In genomic region chr6:1575213-1576041, GRCh38 we compare ENCODE assay signal across 13 cellular contexts. TPM values are rescaled to one million over a fixed set of nuclear protein-coding genes. Genes with fewer than 3 reads are reported as not detected.
DNase-seq lines count a peak whose midpoint lies in the region; ATAC-seq, FAIRE-seq and TF ChIP-seq lines count a peak whose summit lies in the region.
"Had no signal": no experiment of that assay in that cellular context is flagged by ENCODE, and none has a peak within 500 bp of the region (broad histone marks: within the 10 kb centered on the region; RNA-seq: fewer than 3 reads in every experiment).

No MANE protein-coding gene starts in this region.

- H3K36me3 Mint-ChIP-seq in astrocyte (ENCODE audit: low read depth, unreplicated experiment) (no peaks in the 10 kb centered on the region), Calu3 (ENCODE audit: insufficient read depth, unreplicated experiment) (no peaks in the 10 kb centered on the region)
- peaks cover 6 to 12% of the 10 kb centered on the region in 2 donors for H3K36me3 Mint-ChIP-seq in activated T-cell treated with anti-CD3 and anti-CD28 coated beads, Interleukin-2, amount 50 U/mL, for 72 hours (ENCODE audit: insufficient read depth in 2 of 2)
- H3K36me3 Mint-ChIP-seq: stimulated activated effector memory CD8-positive, alpha-beta T cell treated with anti-CD3 and anti-CD28 coated beads, Interleukin-12 subunit alpha, Interleukin-12 subunit beta, amount 100 ng/mL, for 72 hours had no signal

- no peak overlapping the region for H3K4me3 Mint-ChIP-seq in astrocyte (ENCODE audit: unreplicated experiment)
- H3K4me3 Mint-ChIP-seq in activated T-cell treated with anti-CD3 and anti-CD28 coated beads, Interleukin-2, amount 50 U/mL, for 72 hours, result no peak overlapping the region
- H3K4me3 Mint-ChIP-seq in Calu3 (ENCODE audit: low read depth, unreplicated experiment), result no peak overlapping the region
- H3K4me3 Mint-ChIP-seq: activated naive CD4-positive, alpha-beta T cell treated with anti-CD3 and anti-CD28 coated beads, Interleukin-2, amount 50 U/mL, for 24 hours; stimulated activated effector memory CD8-positive, alpha-beta T cell treated with anti-CD3 and anti-CD28 coated beads, Interleukin-12 subunit alpha, Interleukin-12 subunit beta, amount 100 ng/mL, for 72 hours had no signal

- H4K20me1 ChIP-seq in astrocyte (ENCODE audit: insufficient read depth, low read length), result no peaks in the 10 kb centered on the region

- H3K27me3 Mint-ChIP-seq in astrocyte (ENCODE audit: low read depth, unreplicated experiment) (peaks cover 13% of the 10 kb centered on the region), Calu3 (ENCODE audit: unreplicated experiment) (peaks cover 40% of the 10 kb centered on the region)
- peaks cover 10% of the 10 kb centered on the region for H3K27me3 Mint-ChIP-seq in activated T-cell treated with anti-CD3 and anti-CD28 coated beads, Interleukin-2, amount 50 U/mL, for 72 hours (ENCODE audit: low read depth)

- H3K9ac ChIP-seq in astrocyte (ENCODE audit: low read length), result peak overlapping the region; percentile 9
- H3K9ac ChIP-seq: parathyroid adenoma had no signal

- H3K27me3 ChIP-seq in astrocyte (ENCODE audit: insufficient read depth, low read length) (no peaks in the 10 kb centered on the region), right cardiac atrium (ENCODE audit: control insufficient read depth, insufficient read depth) (no peaks in the 10 kb centered on the region)

- peak overlapping the region; percentile 65 for H2AFZ ChIP-seq in astrocyte (ENCODE audit: low read depth, low read length)
- H2AFZ ChIP-seq: parathyroid adenoma had no signal

- peaks cover 36% of the 10 kb centered on the region for H3K4me1 Mint-ChIP-seq in astrocyte (ENCODE audit: low read depth, unreplicated experiment)
- no peaks in the 10 kb centered on the region for H3K4me1 Mint-ChIP-seq in activated T-cell treated with anti-CD3 and anti-CD28 coated beads, Interleukin-2, amount 50 U/mL, for 72 hours (ENCODE audit: low read depth)
- H3K4me1 Mint-ChIP-seq in Calu3 (ENCODE audit: low read depth, unreplicated experiment), result no peaks in the 10 kb centered on the region
- H3K4me1 Mint-ChIP-seq: activated naive CD4-positive, alpha-beta T cell treated with anti-CD3 and anti-CD28 coated beads, Interleukin-2, amount 50 U/mL, for 24 hours; stimulated activated effector memory CD8-positive, alpha-beta T cell treated with anti-CD3 and anti-CD28 coated beads, Interleukin-12 subunit alpha, Interleukin-12 subunit beta, amount 100 ng/mL, for 72 hours had no signal

- peak overlapping the region; percentile 83 for H3K27ac Mint-ChIP-seq in astrocyte (ENCODE audit: unreplicated experiment)
- H3K27ac Mint-ChIP-seq in activated T-cell treated with anti-CD3 and anti-CD28 coated beads, Interleukin-2, amount 50 U/mL, for 72 hours, result no peak overlapping the region
- no peak overlapping the region for H3K27ac Mint-ChIP-seq in Calu3 (ENCODE audit: unreplicated experiment)
- H3K27ac Mint-ChIP-seq: activated naive CD4-positive, alpha-beta T cell treated with anti-CD3 and anti-CD28 coated beads, Interleukin-2, amount 50 U/mL, for 24 hours; stimulated activated effector memory CD8-positive, alpha-beta T cell treated with anti-CD3 and anti-CD28 coated beads, Interleukin-12 subunit alpha, Interleukin-12 subunit beta, amount 100 ng/mL, for 72 hours had no signal

- WGBS in right cardiac atrium, result 35% methylated on average over 16 of the region's 16 CpGs

- no peaks in the 10 kb centered on the region for H3K79me2 ChIP-seq in astrocyte (ENCODE audit: insufficient read depth, low read length)
- H3K79me2 ChIP-seq: parathyroid adenoma had no signal

- TF ChIP-seq CTCF in astrocyte (IDR thresholded peaks at IDR 0.05; ENCODE audit: insufficient read depth, low read depth, low read length) (no peak), Calu3 (IDR thresholded peaks at IDR 0.05; ENCODE audit: unreplicated experiment) (no peak)

- ATAC-seq in GM18867 (IDR thresholded peaks at IDR 0.05; ENCODE audit: unreplicated experiment) (peak; percentile 59), right cardiac atrium (peak; percentile 62 to 72)
- no peak for ATAC-seq in activated T-cell treated with anti-CD3 and anti-CD28 coated beads, Interleukin-2, amount 50 U/mL, for 72 hours (replicated peaks in 1 of 2)
- ATAC-seq: stimulated activated effector memory CD8-positive, alpha-beta T cell treated with anti-CD3 and anti-CD28 coated beads, Interleukin-12 subunit alpha, Interleukin-12 subunit beta, amount 100 ng/mL, for 72 hours had no signal

- H3K4me2 ChIP-seq in astrocyte (ENCODE audit: low read length), result peak overlapping the region; percentile 73

- H3K4me1 ChIP-seq in astrocyte (ENCODE audit: insufficient read depth, low read length) (peaks cover 6% of the 10 kb centered on the region), right cardiac atrium (ENCODE audit: control insufficient read depth, insufficient read depth, low read length) (peaks cover 1% of the 10 kb centered on the region)
- H3K4me1 ChIP-seq: parathyroid adenoma had no signal

- FAIRE-seq in astrocyte (lab: Jason Lieb, UNC), result no peak

- peaks cover 15% of the 10 kb centered on the region for H3K9me3 Mint-ChIP-seq in astrocyte (ENCODE audit: unreplicated experiment)
- peaks cover 11 to 13% of the 10 kb centered on the region in 2 donors for H3K9me3 Mint-ChIP-seq in activated T-cell treated with anti-CD3 and anti-CD28 coated beads, Interleukin-2, amount 50 U/mL, for 72 hours
- peaks cover 3% of the 10 kb centered on the region for H3K9me3 Mint-ChIP-seq in Calu3 (ENCODE audit: low read depth, unreplicated experiment)

- intact Hi-C loops in right cardiac atrium (cut with DNase I) (no loop called here), Calu3 (cut with micrococcal nuclease; ENCODE audit: unreplicated experiment) (no loop called here)

- DNase-seq in astrocyte (ENCODE audit: low read depth) (peak; percentile 46), right cardiac atrium (peak in 2 of 3 donors; percentile 58 to 76), skeletal muscle cell (ENCODE audit: low read depth) (peak; percentile 39), Calu3 (no peak)
- no peak for DNase-seq in activated T-cell treated with anti-CD3 and anti-CD28 coated beads, Interleukin-2, amount 50 U/mL, for 72 hours
- no peak for DNase-seq in activated naive CD4-positive, alpha-beta T cell treated with anti-CD3 and anti-CD28 coated beads, Interleukin-2, amount 50 U/mL, for 16 hours
- DNase-seq in activated CD4-positive, alpha-beta T cell treated with anti-CD3 and anti-CD28 coated beads for 48 hours, result no peak
- DNase-seq: NCI-H345 had no signal

- CTCF ChIA-PET in Calu3 (lab: Charles Lee), result no interaction called here

- no peak overlapping the region for H3K27ac ChIP-seq in astrocyte (ENCODE audit: low read depth, low read length)
- peak overlapping the region; percentile 25 for H3K27ac ChIP-seq in right cardiac atrium (ENCODE audit: low read length)
- H3K27ac ChIP-seq: parathyroid adenoma had no signal

- H3K36me3 ChIP-seq in astrocyte (ENCODE audit: insufficient read depth, low read length), result no peaks in the 10 kb centered on the region

- no peaks in the 10 kb centered on the region for H3K9me3 ChIP-seq in astrocyte (ENCODE audit: insufficient read depth, low read depth, low read length)
- no peaks in the 10 kb centered on the region for H3K9me3 ChIP-seq in right cardiac atrium (ENCODE audit: control insufficient read depth, low read length)

- H3K4me3 ChIP-seq in astrocyte (ENCODE audit: insufficient read depth, low read depth, low read length) (no peak overlapping the region), right cardiac atrium (ENCODE audit: low read length) (no peak overlapping the region), skeletal muscle cell (ENCODE audit: low read depth, low read length) (peak overlapping the region; percentile 17)

- no TSS peak for BruUV-seq in Calu3 (replicated peaks; lab: Mats Ljungman, UMichigan)

RNA-seq across cellular contexts. Expression of gene FOXC1, which starts 34.3 kb away (rescaled TPM):
- total RNA-seq in astrocyte (2.8 and 2.9 TPM in 2 replicates), right cardiac atrium (10 to 100 TPM; 15.1 to 25.0 (median 21.9) TPM), Calu3 (2022) (12.3 and 16.5 TPM in 2 replicates)
- polyA plus RNA-seq in right cardiac atrium, result 7.2 TPM
- total RNA-seq in activated T-cell treated with anti-CD3 and anti-CD28 coated beads, Interleukin-2, amount 50 U/mL, for 72 hours, result under 1 TPM; 0.17 to 0.30 TPM
- total RNA-seq: T-helper 2 cell treated with Interferon-gamma antibody and Interleukin-4, amounts not matched to agents 100 ng/mL and 5 ng/mL, for 36 hours had no signal

Comparison
In these comparisons a context has a peak if more than half of its experiments do, and no peak if none do; other contexts are left out.
1. ATAC-seq: peak in GM18867 (single experiment) and right cardiac atrium (2 of 2); none in activated T-cell treated with anti-CD3 and anti-CD28 coated beads, Interleukin-2, amount 50 U/mL, for 72 hours (0 of 2).
2. DNase-seq: peak in astrocyte (single experiment), right cardiac atrium (2 of 3) and skeletal muscle cell (single experiment); none in activated T-cell treated with anti-CD3 and anti-CD28 coated beads, Interleukin-2, amount 50 U/mL, for 72 hours (0 of 2), activated naive CD4-positive, alpha-beta T cell treated with anti-CD3 and anti-CD28 coated beads, Interleukin-2, amount 50 U/mL, for 16 hours (single experiment), activated CD4-positive, alpha-beta T cell treated with anti-CD3 and anti-CD28 coated beads for 48 hours (single experiment) and Calu3 (single experiment).